20 cellular contexts compared by ENCODE assay signal in the genomic region with DNA sequence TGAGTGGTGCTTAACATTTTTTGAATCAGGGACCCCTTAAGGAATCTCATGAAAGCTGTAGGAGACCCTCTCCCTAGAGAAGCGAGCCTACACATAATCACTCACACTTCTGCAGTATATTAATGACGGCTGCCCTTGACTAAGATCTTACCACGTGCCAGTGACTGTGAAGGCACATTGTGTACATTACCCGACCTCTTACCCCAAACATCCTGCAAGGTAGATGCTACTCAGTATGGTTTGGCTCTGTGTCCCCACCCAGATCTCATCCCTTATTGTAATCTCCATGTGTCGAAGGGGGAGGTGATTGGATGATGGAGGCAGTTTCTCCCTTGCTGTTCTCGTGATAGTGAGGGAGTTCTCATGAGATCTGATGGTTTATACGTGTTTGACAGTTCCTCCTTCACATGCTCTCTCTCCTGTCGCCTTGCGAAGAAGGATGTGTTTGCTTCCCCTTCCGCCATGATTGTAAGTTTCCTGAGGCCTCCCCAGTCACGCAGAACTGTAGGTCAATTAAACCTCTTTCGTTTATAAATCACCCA. TPM values are rescaled to one million over a fixed set of nuclear protein-coding genes. Genes with fewer than 3 reads are reported as not detected.
DNase-seq lines count a peak whose midpoint lies in the region; ATAC-seq, FAIRE-seq and TF ChIP-seq lines count a peak whose summit lies in the region.
"Had no signal": no experiment of that assay in that cellular context is flagged by ENCODE, and none has a peak within 500 bp of the region (broad histone marks: within the 10 kb centered on the region; RNA-seq: fewer than 3 reads in every experiment).

No MANE protein-coding gene starts in this region.

- DNase-seq in cardiac muscle cell (ENCODE audit: low read depth in 1 of 2, low spot score in 1 of 2) (peak in 1 of 2 donors; percentile 72), heart right ventricle (no peak), HT1080 (ENCODE audit: low read depth) (peak; percentile 27), bronchial epithelial cell (ENCODE audit: low read depth) (no peak), ACHN (no peak), NCI-H526 (lab: John Stamatoyannopoulos, UW) (no peak)
- DNase-seq: Calu3; CD8-positive, alpha-beta T cell; DMS53; DND-41; EL; H9; KG1 had no signal

- FAIRE-seq in bronchial epithelial cell (lab: Jason Lieb, UNC) = peak; percentile 62
- FAIRE-seq: GM12878, GM19239, H1 had no signal

- H3K27me3 ChIP-seq in cardiac muscle cell (no peaks in the 10 kb centered on the region), heart right ventricle (peaks cover 0 to 15% (median 6%) of the 10 kb centered on the region in 7 donors), bronchial epithelial cell (ENCODE audit: control insufficient read depth, insufficient read depth, low read length) (peaks cover 2% of the 10 kb centered on the region)

- intact Hi-C loops in heart right ventricle (cut with DNase I) = no loop called here

- no peak for TF ChIP-seq CTCF in cardiac muscle cell (IDR thresholded peaks at IDR 0.05; ENCODE audit: low read depth, low read length)
- no peak for TF ChIP-seq CTCF in heart right ventricle (IDR thresholded peaks at IDR 0.05)
- TF ChIP-seq CTCF in bronchial epithelial cell (IDR thresholded peaks at IDR 0.05; ENCODE audit: insufficient read depth, low read length, severe bottlenecking) = no peak

- in situ Hi-C loops in ACHN (cut with HindIII; ENCODE audit: low pct_ligation_motif_present, low pct_unique_long_range_greater_than_20kb, low sequenced_read_pairs) = no loop called here

- no peaks in the 10 kb centered on the region for H3K9me3 ChIP-seq in cardiac muscle cell (ENCODE audit: low read depth)
- no peaks in the 10 kb centered on the region for H3K9me3 ChIP-seq in heart right ventricle

- H3K4me3 ChIP-seq in cardiac muscle cell = no peak overlapping the region
- no peak overlapping the region for H3K4me3 ChIP-seq in heart right ventricle
- H3K4me3 ChIP-seq in bronchial epithelial cell (ENCODE audit: low read depth, low read length) = no peak overlapping the region
- H3K4me3 ChIP-seq: BLaER1 treated with 17β-estradiol and CSF1 and Interleukin-3, amounts not matched to agents 10 nM and 100 nM; GM12878 had no signal

- H3K27ac ChIP-seq in cardiac muscle cell (peak overlapping the region; percentile 96), heart right ventricle (no peak overlapping the region)
- H3K27ac ChIP-seq: 22Rv1; BLaER1 treated with 17β-estradiol and CSF1 and Interleukin-3, amounts not matched to agents 10 nM and 100 nM had no signal

- H3K36me3 ChIP-seq in cardiac muscle cell (no peaks in the 10 kb centered on the region), heart right ventricle (no peaks in the 10 kb centered on the region), bronchial epithelial cell (ENCODE audit: control insufficient read depth, insufficient read depth, low read length) (no peaks in the 10 kb centered on the region)

- H3K4me1 ChIP-seq in cardiac muscle cell (ENCODE audit: low read depth) (peaks cover 57% of the 10 kb centered on the region), heart right ventricle (peaks cover 0 to 31% (median 8%) of the 10 kb centered on the region in 9 donors)

- WGBS in heart right ventricle, 2 donors = 76 to 86% methylated on average over 12 of the region's 12 CpGs

- no peak for ATAC-seq in heart right ventricle
- ATAC-seq in GM18868 (IDR thresholded peaks at IDR 0.05; ENCODE audit: unreplicated experiment) = no peak
- ATAC-seq: CD8-positive, alpha-beta T cell; GM12878 had no signal

RNA-seq across cellular contexts. Expression of a gene that starts 54.2 kb away (rescaled TPM):
- total RNA-seq in cardiac muscle cell (34.3 and 45.4 TPM in 2 replicates), heart right ventricle (1 to 10 TPM in 9 of 10 donors, under 1 TPM in 1; 0.81 to 6.3 (median 2.5) TPM), bronchial epithelial cell (0.13 and 0.26 TPM in 2 replicates)
- polyA plus RNA-seq in cardiac muscle cell (32.2 and 46.2 TPM in 2 replicates), heart right ventricle (1 to 10 TPM; 3.0 to 3.1 TPM)
- 4.3 and 5.6 TPM in 2 replicates for total RNA-seq in HT1080 (2014; rRNA removed; shearing (Covaris generic))
- 1.0 and 1.2 TPM in 2 replicates for polyA plus RNA-seq in HT1080 (2015; cell fraction: cytosol; rRNA removed)
- 0.85 and 1.0 TPM in 2 replicates for polyA plus RNA-seq in HT1080 (2015; cell fraction: nucleus; rRNA removed)
- total RNA-seq: Calu3; CD8-positive, alpha-beta T cell; H1; HT-29 had no signal

RNA-seq across cellular contexts. Expression of a gene that starts 59.0 kb away (rescaled TPM):
- total RNA-seq in cardiac muscle cell (43.2 and 88.6 TPM in 2 replicates), heart right ventricle (10 to 100 TPM; 22.8 to 40.0 (median 25.9) TPM), bronchial epithelial cell (10.8 and 14.7 TPM in 2 replicates)
- polyA plus RNA-seq in cardiac muscle cell (59.5 and 94.5 TPM in 2 replicates), heart right ventricle (10 to 100 TPM; 19.0 to 28.9 TPM)
- 44.7 and 53.9 TPM in 2 replicates for total RNA-seq in HT1080 (2014; rRNA removed; shearing (Covaris generic))
- 26.9 and 29.8 TPM in 2 replicates for polyA plus RNA-seq in HT1080 (2015; cell fraction: cytosol; rRNA removed)
- 113 and 117 TPM in 2 replicates for polyA plus RNA-seq in HT1080 (2015; cell fraction: nucleus; rRNA removed)
